ENCODE assay signal across 1 cellular context in the genomic region with DNA sequence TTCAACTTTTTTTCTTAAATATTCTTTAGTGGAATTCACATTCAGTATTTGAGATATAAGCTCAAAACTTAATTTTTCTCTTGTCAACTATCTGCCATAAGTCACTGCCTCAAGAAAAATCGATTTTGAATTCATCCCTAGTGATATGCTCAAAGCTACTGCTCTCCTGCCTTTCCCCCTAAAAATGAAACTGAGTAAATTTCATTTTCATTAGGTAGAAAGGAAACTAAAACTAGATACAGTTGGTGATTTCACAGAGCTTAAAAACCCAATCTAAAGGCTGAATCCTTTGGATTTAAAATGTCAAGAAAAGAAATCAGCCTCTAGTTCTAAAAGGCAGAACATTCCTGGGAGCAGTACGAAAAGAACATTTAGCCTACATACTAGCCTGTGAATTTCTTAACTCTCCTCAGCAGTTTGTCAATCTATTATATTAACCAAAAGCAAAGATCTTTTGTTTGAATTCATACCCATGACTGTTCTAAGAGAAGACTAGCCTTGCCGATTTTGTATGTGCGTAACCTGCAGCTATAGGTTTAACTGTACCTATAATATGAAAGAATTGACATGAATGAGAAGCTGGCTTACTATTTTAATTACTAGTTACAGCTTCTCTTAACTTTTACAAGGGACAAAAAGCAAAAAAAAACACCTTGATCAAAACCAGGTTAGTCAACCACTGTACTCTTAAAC.
TF ChIP-seq lines count a peak whose summit lies in the region.

No MANE protein-coding gene starts in this region.

TF ChIP-seq in GM23338, 12 proteins besides CTCF, POLR2A, EP300 and RAD21:
- TF ChIP-seq CREB1 (CRISPR knock-in tag; IDR thresholded peaks at IDR 0.05; ENCODE audit: low read depth): no peak
- TF ChIP-seq STAT1 (IDR thresholded peaks at IDR 0.05; ENCODE audit: unreplicated experiment): no peak
- TF ChIP-seq EZH2phosphoT487 (IDR thresholded peaks at IDR 0.05; ENCODE audit: unreplicated experiment): no peak
- TF ChIP-seq JUNB (IDR thresholded peaks at IDR 0.05; ENCODE audit: unreplicated experiment): no peak
- TF ChIP-seq, protein P1, sequence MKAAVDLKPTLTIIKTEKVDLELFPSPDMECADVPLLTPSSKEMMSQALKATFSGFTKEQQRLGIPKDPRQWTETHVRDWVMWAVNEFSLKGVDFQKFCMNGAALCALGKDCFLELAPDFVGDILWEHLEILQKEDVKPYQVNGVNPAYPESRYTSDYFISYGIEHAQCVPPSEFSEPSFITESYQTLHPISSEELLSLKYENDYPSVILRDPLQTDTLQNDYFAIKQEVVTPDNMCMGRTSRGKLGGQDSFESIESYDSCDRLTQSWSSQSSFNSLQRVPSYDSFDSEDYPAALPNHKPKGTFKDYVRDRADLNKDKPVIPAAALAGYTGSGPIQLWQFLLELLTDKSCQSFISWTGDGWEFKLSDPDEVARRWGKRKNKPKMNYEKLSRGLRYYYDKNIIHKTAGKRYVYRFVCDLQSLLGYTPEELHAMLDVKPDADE (IDR thresholded peaks at IDR 0.05): no peak
- TF ChIP-seq EZH2 (IDR thresholded peaks at IDR 0.05; ENCODE audit: low read depth, unreplicated experiment): no peak
- no peak for TF ChIP-seq ZNF114 (CRISPR knock-in tag; IDR thresholded peaks at IDR 0.05)
- TF ChIP-seq ZNF331 (CRISPR knock-in tag; IDR thresholded peaks at IDR 0.05; ENCODE audit: low read depth): no peak
- no peak for TF ChIP-seq NANOG (IDR thresholded peaks at IDR 0.05; ENCODE audit: borderline replicate concordance)
- TF ChIP-seq, protein P2, sequence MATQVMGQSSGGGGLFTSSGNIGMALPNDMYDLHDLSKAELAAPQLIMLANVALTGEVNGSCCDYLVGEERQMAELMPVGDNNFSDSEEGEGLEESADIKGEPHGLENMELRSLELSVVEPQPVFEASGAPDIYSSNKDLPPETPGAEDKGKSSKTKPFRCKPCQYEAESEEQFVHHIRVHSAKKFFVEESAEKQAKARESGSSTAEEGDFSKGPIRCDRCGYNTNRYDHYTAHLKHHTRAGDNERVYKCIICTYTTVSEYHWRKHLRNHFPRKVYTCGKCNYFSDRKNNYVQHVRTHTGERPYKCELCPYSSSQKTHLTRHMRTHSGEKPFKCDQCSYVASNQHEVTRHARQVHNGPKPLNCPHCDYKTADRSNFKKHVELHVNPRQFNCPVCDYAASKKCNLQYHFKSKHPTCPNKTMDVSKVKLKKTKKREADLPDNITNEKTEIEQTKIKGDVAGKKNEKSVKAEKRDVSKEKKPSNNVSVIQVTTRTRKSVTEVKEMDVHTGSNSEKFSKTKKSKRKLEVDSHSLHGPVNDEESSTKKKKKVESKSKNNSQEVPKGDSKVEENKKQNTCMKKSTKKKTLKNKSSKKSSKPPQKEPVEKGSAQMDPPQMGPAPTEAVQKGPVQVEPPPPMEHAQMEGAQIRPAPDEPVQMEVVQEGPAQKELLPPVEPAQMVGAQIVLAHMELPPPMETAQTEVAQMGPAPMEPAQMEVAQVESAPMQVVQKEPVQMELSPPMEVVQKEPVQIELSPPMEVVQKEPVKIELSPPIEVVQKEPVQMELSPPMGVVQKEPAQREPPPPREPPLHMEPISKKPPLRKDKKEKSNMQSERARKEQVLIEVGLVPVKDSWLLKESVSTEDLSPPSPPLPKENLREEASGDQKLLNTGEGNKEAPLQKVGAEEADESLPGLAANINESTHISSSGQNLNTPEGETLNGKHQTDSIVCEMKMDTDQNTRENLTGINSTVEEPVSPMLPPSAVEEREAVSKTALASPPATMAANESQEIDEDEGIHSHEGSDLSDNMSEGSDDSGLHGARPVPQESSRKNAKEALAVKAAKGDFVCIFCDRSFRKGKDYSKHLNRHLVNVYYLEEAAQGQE (IDR thresholded peaks at IDR 0.05; ENCODE audit: unreplicated experiment): no peak
- no peak for TF ChIP-seq POLR2AphosphoS5 (IDR thresholded peaks at IDR 0.05; ENCODE audit: low read depth)
- TF ChIP-seq, protein P3, sequence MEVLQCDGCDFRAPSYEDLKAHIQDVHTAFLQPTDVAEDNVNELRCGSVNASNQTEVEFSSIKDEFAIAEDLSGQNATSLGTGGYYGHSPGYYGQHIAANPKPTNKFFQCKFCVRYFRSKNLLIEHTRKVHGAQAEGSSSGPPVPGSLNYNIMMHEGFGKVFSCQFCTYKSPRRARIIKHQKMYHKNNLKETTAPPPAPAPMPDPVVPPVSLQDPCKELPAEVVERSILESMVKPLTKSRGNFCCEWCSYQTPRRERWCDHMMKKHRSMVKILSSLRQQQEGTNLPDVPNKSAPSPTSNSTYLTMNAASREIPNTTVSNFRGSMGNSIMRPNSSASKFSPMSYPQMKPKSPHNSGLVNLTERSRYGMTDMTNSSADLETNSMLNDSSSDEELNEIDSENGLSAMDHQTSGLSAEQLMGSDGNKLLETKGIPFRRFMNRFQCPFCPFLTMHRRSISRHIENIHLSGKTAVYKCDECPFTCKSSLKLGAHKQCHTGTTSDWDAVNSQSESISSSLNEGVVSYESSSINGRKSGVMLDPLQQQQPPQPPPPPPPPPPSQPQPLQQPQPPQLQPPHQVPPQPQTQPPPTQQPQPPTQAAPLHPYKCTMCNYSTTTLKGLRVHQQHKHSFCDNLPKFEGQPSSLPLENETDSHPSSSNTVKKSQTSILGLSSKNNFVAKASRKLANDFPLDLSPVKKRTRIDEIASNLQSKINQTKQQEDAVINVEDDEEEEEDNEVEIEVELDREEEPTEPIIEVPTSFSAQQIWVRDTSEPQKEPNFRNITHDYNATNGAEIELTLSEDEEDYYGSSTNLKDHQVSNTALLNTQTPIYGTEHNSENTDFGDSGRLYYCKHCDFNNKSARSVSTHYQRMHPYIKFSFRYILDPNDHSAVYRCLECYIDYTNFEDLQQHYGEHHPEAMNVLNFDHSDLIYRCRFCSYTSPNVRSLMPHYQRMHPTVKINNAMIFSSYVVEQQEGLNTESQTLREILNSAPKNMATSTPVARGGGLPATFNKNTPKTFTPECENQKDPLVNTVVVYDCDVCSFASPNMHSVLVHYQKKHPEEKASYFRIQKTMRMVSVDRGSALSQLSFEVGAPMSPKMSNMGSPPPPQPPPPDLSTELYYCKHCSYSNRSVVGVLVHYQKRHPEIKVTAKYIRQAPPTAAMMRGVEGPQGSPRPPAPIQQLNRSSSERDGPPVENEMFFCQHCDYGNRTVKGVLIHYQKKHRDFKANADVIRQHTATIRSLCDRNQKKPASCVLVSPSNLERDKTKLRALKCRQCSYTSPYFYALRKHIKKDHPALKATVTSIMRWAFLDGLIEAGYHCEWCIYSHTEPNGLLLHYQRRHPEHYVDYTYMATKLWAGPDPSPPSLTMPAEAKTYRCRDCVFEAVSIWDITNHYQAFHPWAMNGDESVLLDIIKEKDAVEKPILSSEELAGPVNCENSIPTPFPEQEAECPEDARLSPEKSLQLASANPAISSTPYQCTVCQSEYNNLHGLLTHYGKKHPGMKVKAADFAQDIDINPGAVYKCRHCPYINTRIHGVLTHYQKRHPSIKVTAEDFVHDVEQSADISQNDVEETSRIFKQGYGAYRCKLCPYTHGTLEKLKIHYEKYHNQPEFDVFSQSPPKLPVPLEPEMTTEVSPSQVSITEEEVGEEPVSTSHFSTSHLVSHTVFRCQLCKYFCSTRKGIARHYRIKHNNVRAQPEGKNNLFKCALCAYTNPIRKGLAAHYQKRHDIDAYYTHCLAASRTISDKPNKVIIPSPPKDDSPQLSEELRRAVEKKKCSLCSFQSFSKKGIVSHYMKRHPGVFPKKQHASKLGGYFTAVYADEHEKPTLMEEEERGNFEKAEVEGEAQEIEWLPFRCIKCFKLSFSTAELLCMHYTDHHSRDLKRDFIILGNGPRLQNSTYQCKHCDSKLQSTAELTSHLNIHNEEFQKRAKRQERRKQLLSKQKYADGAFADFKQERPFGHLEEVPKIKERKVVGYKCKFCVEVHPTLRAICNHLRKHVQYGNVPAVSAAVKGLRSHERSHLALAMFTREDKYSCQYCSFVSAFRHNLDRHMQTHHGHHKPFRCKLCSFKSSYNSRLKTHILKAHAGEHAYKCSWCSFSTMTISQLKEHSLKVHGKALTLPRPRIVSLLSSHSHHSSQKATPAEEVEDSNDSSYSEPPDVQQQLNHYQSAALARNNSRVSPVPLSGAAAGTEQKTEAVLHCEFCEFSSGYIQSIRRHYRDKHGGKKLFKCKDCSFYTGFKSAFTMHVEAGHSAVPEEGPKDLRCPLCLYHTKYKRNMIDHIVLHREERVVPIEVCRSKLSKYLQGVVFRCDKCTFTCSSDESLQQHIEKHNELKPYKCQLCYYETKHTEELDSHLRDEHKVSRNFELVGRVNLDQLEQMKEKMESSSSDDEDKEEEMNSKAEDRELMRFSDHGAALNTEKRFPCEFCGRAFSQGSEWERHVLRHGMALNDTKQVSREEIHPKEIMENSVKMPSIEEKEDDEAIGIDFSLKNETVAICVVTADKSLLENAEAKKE (CRISPR knock-in tag; IDR thresholded peaks at IDR 0.05): no peak
